In the genomic region with DNA sequence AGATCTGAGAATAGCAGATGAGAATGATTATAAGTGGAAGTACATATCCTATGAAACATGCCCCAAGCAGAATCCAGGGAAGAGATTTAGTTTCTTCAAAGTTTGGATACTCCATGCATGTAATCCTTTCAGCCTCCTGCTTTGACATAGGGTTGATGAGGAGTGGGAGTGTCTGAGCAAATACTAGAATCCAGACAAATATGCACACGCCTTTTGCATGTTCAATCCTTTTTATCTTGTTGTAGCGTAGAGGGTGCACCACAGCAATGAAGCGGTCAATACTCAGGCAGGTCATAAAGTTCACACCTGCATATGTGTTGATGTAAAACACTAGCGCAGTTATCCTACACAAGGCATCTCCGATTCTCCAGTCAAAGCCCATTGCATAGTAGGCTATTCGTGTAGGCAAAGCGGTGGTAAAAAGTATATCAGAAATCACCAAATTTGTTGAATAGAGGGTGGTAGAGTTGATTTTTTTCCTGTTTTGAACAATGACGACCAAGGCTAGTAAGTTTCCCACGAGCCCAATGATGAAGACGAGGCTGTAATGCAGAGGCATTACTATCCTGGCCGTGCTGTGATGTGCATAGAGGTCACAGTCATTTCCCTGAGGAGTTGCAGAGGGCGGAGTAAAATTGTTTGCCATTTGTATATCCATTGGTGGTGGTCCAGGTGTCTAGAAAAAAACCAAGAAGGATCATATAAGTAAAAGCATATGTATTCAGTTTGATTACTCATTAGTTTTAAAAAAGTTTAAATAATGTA, we compare ENCODE assay signal across 21 cellular contexts. TPM values are rescaled to one million over a fixed set of nuclear protein-coding genes. Genes with fewer than 3 reads are reported as not detected.
DNase-seq lines count a peak whose midpoint lies in the region; ATAC-seq lines count a peak whose summit lies in the region.
"Had no signal": no experiment of that assay in that cellular context is flagged by ENCODE, and none has a peak within 500 bp of the region (broad histone marks: within the 10 kb centered on the region; RNA-seq: fewer than 3 reads in every experiment).

No MANE protein-coding gene starts in this region.

- H3K9me3 Mint-ChIP-seq in activated T-cell treated with anti-CD3 and anti-CD28 coated beads, Interleukin-2, amount 50 U/mL, for 72 hours = no peaks in the 10 kb centered on the region
- H3K9me3 Mint-ChIP-seq in central memory CD8-positive, alpha-beta T cell = no peaks in the 10 kb centered on the region
- H3K9me3 Mint-ChIP-seq in stimulated activated effector memory CD8-positive, alpha-beta T cell treated with anti-CD3 and anti-CD28 coated beads, Interleukin-12 subunit alpha, Interleukin-12 subunit beta, amount 100 ng/mL, for 72 hours = no peaks in the 10 kb centered on the region
- H3K9me3 Mint-ChIP-seq: H9 had no signal

- peak overlapping the region; percentile 100 for H3K27ac Mint-ChIP-seq in activated T-cell treated with anti-CD3 and anti-CD28 coated beads, Interleukin-2, amount 50 U/mL, for 72 hours
- H3K27ac Mint-ChIP-seq in central memory CD8-positive, alpha-beta T cell (ENCODE audit: low read depth) = peak overlapping the region; percentile 99
- H3K27ac Mint-ChIP-seq in stimulated activated effector memory CD8-positive, alpha-beta T cell treated with anti-CD3 and anti-CD28 coated beads, Interleukin-12 subunit alpha, Interleukin-12 subunit beta, amount 100 ng/mL, for 72 hours = peak overlapping the region; percentile 55
- H3K27ac Mint-ChIP-seq: H9 had no signal

- DNase-seq in activated T-cell treated with anti-CD3 and anti-CD28 coated beads, Interleukin-2, amount 50 U/mL, for 72 hours = no peak
- no peak for DNase-seq in activated T-cell treated with anti-CD3 and anti-CD28 coated beads, Interleukin-2, amount 50 U/mL, for 48 hours
- DNase-seq in SK-N-MC (ENCODE audit: low read depth, low spot score) (no peak), NCI-H774 (lab: John Stamatoyannopoulos, UW) (no peak)
- DNase-seq in central memory CD8-positive, alpha-beta T cell (ENCODE audit: low spot score in 2 of 2) = no peak
- DNase-seq in stimulated activated effector memory CD8-positive, alpha-beta T cell treated with anti-CD3 and anti-CD28 coated beads, Interleukin-12 subunit alpha, Interleukin-12 subunit beta, amount 100 ng/mL, for 72 hours (ENCODE audit: low spot score in 2 of 2) = no peak
- DNase-seq: activated CD8-positive, alpha-beta memory T cell treated with anti-CD3 and anti-CD28 coated beads for 24 hours; erythroblast; H9; left ventricle myocardium inferior; NCI-H1092; NCI-H82; SK-N-SH; stimulated activated CD4-positive, alpha-beta T cell treated with anti-CD3 and anti-CD28 coated beads, Interleukin-2, amount 100 ng/mL, for 48 hours had no signal

- no peak overlapping the region for H3K9ac ChIP-seq in SK-N-MC (ENCODE audit: insufficient read length)
- H3K9ac ChIP-seq: KMS-11, parathyroid adenoma, SK-N-SH had no signal

- peaks cover 94% of the 10 kb centered on the region for H3K4me1 Mint-ChIP-seq in activated T-cell treated with anti-CD3 and anti-CD28 coated beads, Interleukin-2, amount 50 U/mL, for 72 hours (ENCODE audit: low read depth)
- H3K4me1 Mint-ChIP-seq in central memory CD8-positive, alpha-beta T cell = peaks cover 84% of the 10 kb centered on the region
- H3K4me1 Mint-ChIP-seq in stimulated activated effector memory CD8-positive, alpha-beta T cell treated with anti-CD3 and anti-CD28 coated beads, Interleukin-12 subunit alpha, Interleukin-12 subunit beta, amount 100 ng/mL, for 72 hours = peaks cover 67% of the 10 kb centered on the region

- H3K27ac ChIP-seq in SK-N-MC = peak overlapping the region; percentile 90; the same call in 1 of the 2 replicates
- H3K27ac ChIP-seq: KMS-11, parathyroid adenoma, thoracic aorta had no signal

- peaks cover 20 to 38% of the 10 kb centered on the region in 2 donors for H3K36me3 Mint-ChIP-seq in activated T-cell treated with anti-CD3 and anti-CD28 coated beads, Interleukin-2, amount 50 U/mL, for 72 hours (ENCODE audit: insufficient read depth in 2 of 2)
- peaks cover 70% of the 10 kb centered on the region for H3K36me3 Mint-ChIP-seq in central memory CD8-positive, alpha-beta T cell (ENCODE audit: insufficient read depth)
- peaks cover 96% of the 10 kb centered on the region for H3K36me3 Mint-ChIP-seq in stimulated activated effector memory CD8-positive, alpha-beta T cell treated with anti-CD3 and anti-CD28 coated beads, Interleukin-12 subunit alpha, Interleukin-12 subunit beta, amount 100 ng/mL, for 72 hours

- H3K9me3 ChIP-seq in SK-N-MC (ENCODE audit: low read depth, low read length) = no peaks in the 10 kb centered on the region
- H3K9me3 ChIP-seq: left ventricle myocardium inferior, SK-N-SH, thoracic aorta had no signal

- H3K27me3 Mint-ChIP-seq in activated T-cell treated with anti-CD3 and anti-CD28 coated beads, Interleukin-2, amount 50 U/mL, for 72 hours (ENCODE audit: low read depth) = no peaks in the 10 kb centered on the region
- no peaks in the 10 kb centered on the region for H3K27me3 Mint-ChIP-seq in central memory CD8-positive, alpha-beta T cell

- H3K36me3 ChIP-seq in SK-N-MC (ENCODE audit: insufficient read depth, low read length) = no peaks in the 10 kb centered on the region
- H3K36me3 ChIP-seq: thoracic aorta had no signal

- ATAC-seq in activated T-cell treated with anti-CD3 and anti-CD28 coated beads, Interleukin-2, amount 50 U/mL, for 72 hours (replicated peaks in 1 of 2) = no peak
- ATAC-seq in central memory CD8-positive, alpha-beta T cell (replicated peaks; ENCODE audit: extremely low read depth, poor library complexity, severe bottlenecking) = no peak
- ATAC-seq in stimulated activated effector memory CD8-positive, alpha-beta T cell treated with anti-CD3 and anti-CD28 coated beads, Interleukin-12 subunit alpha, Interleukin-12 subunit beta, amount 100 ng/mL, for 72 hours = no peak
- ATAC-seq in GM19452 (IDR thresholded peaks at IDR 0.05; ENCODE audit: unreplicated experiment) (no peak), HG02973 (IDR thresholded peaks at IDR 0.05; ENCODE audit: unreplicated experiment) (no peak)
- ATAC-seq: Panc1 had no signal

- no peak overlapping the region for H3K4me3 ChIP-seq in SK-N-MC
- H3K4me3 ChIP-seq: left ventricle myocardium inferior, thoracic aorta had no signal

- peak overlapping the region; percentile 67 to 86 for H3K4me3 Mint-ChIP-seq in activated T-cell treated with anti-CD3 and anti-CD28 coated beads, Interleukin-2, amount 50 U/mL, for 72 hours
- peak overlapping the region; percentile 70 for H3K4me3 Mint-ChIP-seq in central memory CD8-positive, alpha-beta T cell
- peak overlapping the region; percentile 45 for H3K4me3 Mint-ChIP-seq in stimulated activated effector memory CD8-positive, alpha-beta T cell treated with anti-CD3 and anti-CD28 coated beads, Interleukin-12 subunit alpha, Interleukin-12 subunit beta, amount 100 ng/mL, for 72 hours
- H3K4me3 Mint-ChIP-seq: H9 had no signal

RNA-seq across cellular contexts. Expression of a gene that starts 11.5 kb away (rescaled TPM):
- total RNA-seq in activated T-cell treated with anti-CD3 and anti-CD28 coated beads, Interleukin-2, amount 50 U/mL, for 72 hours = 10 to 100 TPM; 32.8 to 57.5 TPM
- total RNA-seq: H9 had no signal

RNA-seq across cellular contexts. Expression of a gene that starts 37.5 kb away (rescaled TPM):
- total RNA-seq in activated T-cell treated with anti-CD3 and anti-CD28 coated beads, Interleukin-2, amount 50 U/mL, for 72 hours = 10 to 100 TPM; 12.4 to 17.3 TPM
- total RNA-seq: dermis microvascular lymphatic vessel endothelial cell, H9, left ventricle myocardium inferior, thoracic aorta had no signal
